ENCODE assay signal across 16 cellular contexts in the genomic region with DNA sequence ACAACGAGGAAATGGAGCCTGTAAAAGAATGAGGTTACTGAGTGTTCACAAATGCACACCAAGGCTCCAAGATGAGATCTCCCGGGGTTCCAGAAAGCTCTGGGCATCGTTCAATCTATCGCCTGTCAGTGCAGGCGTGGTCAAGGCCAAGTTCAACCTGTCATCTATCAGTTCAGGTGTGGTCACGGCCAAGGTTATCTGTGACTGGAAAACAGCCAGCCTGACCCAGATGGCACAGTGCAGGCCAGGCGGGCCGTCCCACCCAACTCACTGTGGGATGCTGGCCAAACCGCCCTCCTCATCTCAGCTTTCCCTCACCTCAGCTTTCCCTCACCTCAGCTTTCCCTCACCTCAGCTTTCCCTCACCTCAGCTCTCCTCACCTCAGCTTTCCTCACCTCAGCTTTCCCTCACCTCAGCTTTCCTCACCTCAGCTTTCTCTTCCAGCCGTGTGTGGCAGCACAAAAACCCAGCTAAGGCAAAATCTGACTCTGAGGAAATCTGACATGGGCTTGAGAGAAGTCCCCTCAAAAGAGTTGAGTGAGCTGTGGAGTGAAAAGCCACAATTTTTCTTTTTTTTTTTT. TPM values are rescaled to one million over a fixed set of nuclear protein-coding genes. Genes with fewer than 3 reads are reported as not detected.
DNase-seq lines count a peak whose midpoint lies in the region; ATAC-seq and TF ChIP-seq lines count a peak whose summit lies in the region.
"Had no signal": no experiment of that assay in that cellular context is flagged by ENCODE, and none has a peak within 500 bp of the region (broad histone marks: within the 10 kb centered on the region; RNA-seq: fewer than 3 reads in every experiment).

No MANE protein-coding gene starts in this region.

- H3K36me3 ChIP-seq in Panc1 (ENCODE audit: control insufficient read depth, insufficient read depth, low read length) = peaks cover 18% of the 10 kb centered on the region; the same call in 1 of the 2 replicates
- peaks cover 24 to 28% of the 10 kb centered on the region in 2 experiments for H3K36me3 ChIP-seq in trophoblast cell (ENCODE audit: control insufficient read depth in 1 of 2, insufficient read depth in 2 of 2, low read length in 2 of 2)
- H3K36me3 ChIP-seq in neuronal stem cell (replicated peaks in 1 of 2; ENCODE audit: control insufficient read depth in 2 of 2, insufficient read depth in 2 of 2, low read length in 2 of 2) = peaks cover 21 to 48% of the 10 kb centered on the region in 2 donors

- H3K79me2 ChIP-seq in trophoblast cell (ENCODE audit: control insufficient read depth, insufficient read depth, low read length, poor library complexity) = peaks cover 17% of the 10 kb centered on the region

- no peaks in the 10 kb centered on the region for H3K9me3 Mint-ChIP-seq in activated T-cell treated with anti-CD3 and anti-CD28 coated beads, Interleukin-2, amount 50 U/mL, for 4 hours
- H3K9me3 Mint-ChIP-seq in effector memory CD8-positive, alpha-beta T cell = no peaks in the 10 kb centered on the region

- peaks cover 4% of the 10 kb centered on the region for H3K36me3 Mint-ChIP-seq in activated T-cell treated with anti-CD3 and anti-CD28 coated beads, Interleukin-2, amount 50 U/mL, for 4 hours (ENCODE audit: insufficient read depth)
- peaks cover 54% of the 10 kb centered on the region for H3K36me3 Mint-ChIP-seq in effector memory CD8-positive, alpha-beta T cell (ENCODE audit: insufficient read depth)

- H4K91ac ChIP-seq in trophoblast cell (ENCODE audit: low read depth, low read length) (no peak overlapping the region), neuronal stem cell (ENCODE audit: low read depth, low read length, poor library complexity) (no peak overlapping the region)

- no peak overlapping the region for H2AFZ ChIP-seq in trophoblast cell (ENCODE audit: insufficient read depth, low read length, poor library complexity)
- no peak overlapping the region for H2AFZ ChIP-seq in neuronal stem cell (ENCODE audit: low read length)

- H3K9ac ChIP-seq in trophoblast cell (ENCODE audit: low read length) (no peak overlapping the region), neuronal stem cell (ENCODE audit: low read depth, low read length, poor library complexity) (no peak overlapping the region)

- H2BK120ac ChIP-seq in trophoblast cell (ENCODE audit: insufficient read depth, low read length, poor library complexity) = no peak overlapping the region
- no peak overlapping the region for H2BK120ac ChIP-seq in neuronal stem cell (ENCODE audit: low read depth, low read length)

- H2AK5ac ChIP-seq in trophoblast cell (ENCODE audit: low read length) (no peak overlapping the region), neuronal stem cell (ENCODE audit: low read depth, low read length) (no peak overlapping the region)

- no peak overlapping the region for H2BK15ac ChIP-seq in neuronal stem cell (ENCODE audit: low read length)

- peaks cover 25% of the 10 kb centered on the region for H3K4me1 Mint-ChIP-seq in activated T-cell treated with anti-CD3 and anti-CD28 coated beads, Interleukin-2, amount 50 U/mL, for 4 hours (ENCODE audit: low read depth)
- H3K4me1 Mint-ChIP-seq in effector memory CD8-positive, alpha-beta T cell (ENCODE audit: low read depth in 2 of 2) = peaks cover 20 to 26% of the 10 kb centered on the region in 2 donors

- WGBS in trophoblast cell (ENCODE audit: extremely low coverage, insufficient coverage, insufficient read length) = no CpG with 5 or more reads among the region's 10 CpGs
- no CpG with 5 or more reads among the region's 10 CpGs for WGBS in neuronal stem cell (ENCODE audit: extremely low coverage in 2 of 2, insufficient read length in 2 of 2, insufficient replicate concordance in 1 of 2), 2 donors

- H3K14ac ChIP-seq in trophoblast cell (ENCODE audit: low read length) = no peak overlapping the region
- no peak overlapping the region for H3K14ac ChIP-seq in neuronal stem cell (ENCODE audit: low read length)

- peak overlapping the region in 1 of 2 donors; percentile 92 for H3K27ac Mint-ChIP-seq in effector memory CD8-positive, alpha-beta T cell

- H3K18ac ChIP-seq in trophoblast cell (ENCODE audit: low read length) = no peak overlapping the region
- H3K18ac ChIP-seq in neuronal stem cell (ENCODE audit: low read length) = no peak overlapping the region

- H3K79me1 ChIP-seq in trophoblast cell (ENCODE audit: low read length) = peaks cover 6% of the 10 kb centered on the region
- H3K79me1 ChIP-seq in neuronal stem cell (ENCODE audit: low read depth, low read length) = peaks cover 38% of the 10 kb centered on the region

- DNase-seq in activated T-cell treated with anti-CD3 and anti-CD28 coated beads, Interleukin-2, amount 50 U/mL, for 4 hours = no peak
- DNase-seq in activated T-cell treated with anti-CD3 and anti-CD28 coated beads for 4 hours (no peak), Panc1 (ENCODE audit: low read depth, low spot score) (no peak), trophoblast cell (no peak), superior temporal gyrus (ENCODE audit: extremely low spot score) (no peak), RKO (ENCODE audit: low spot score) (no peak), neuronal stem cell (ENCODE audit: low spot score) (no peak)
- no peak for DNase-seq in effector memory CD8-positive, alpha-beta T cell
- DNase-seq: dorsolateral prefrontal cortex, Kasumi-1, kidney glomerular epithelial cell, NCI-H187 treated with DMSO at 0.1 percent for 48 hours, NCI-H510A, testis had no signal

- H3K4me1 ChIP-seq in Panc1 (ENCODE audit: control insufficient read depth, insufficient read depth, low read length) = no peaks in the 10 kb centered on the region
- H3K4me1 ChIP-seq in trophoblast cell (ENCODE audit: control insufficient read depth in 1 of 2, insufficient read depth in 2 of 2, low read length in 2 of 2) = peaks cover 12 to 13% of the 10 kb centered on the region in 2 experiments
- H3K4me1 ChIP-seq in neuronal stem cell (ENCODE audit: control insufficient read depth in 2 of 2, insufficient read depth in 1 of 2, low read depth in 1 of 2, low read length in 2 of 2) = peaks cover 4 to 8% of the 10 kb centered on the region in 2 donors

- CTCF ChIA-PET in Panc1 (lab: Charles Lee) = interaction anchor here (0.7 kb wide), 1 partner anchor 216 kb away, joined by 3 read pairs; no protein-coding TSS in a partner anchor

- H4K8ac ChIP-seq in trophoblast cell (ENCODE audit: low read depth, low read length) (no peak overlapping the region), neuronal stem cell (ENCODE audit: low read depth, low read length) (no peak overlapping the region)

- intact Hi-C loops in Panc1 (cut with micrococcal nuclease; ENCODE audit: unreplicated experiment) = no loop called here

- TF ChIP-seq CTCF in Panc1 (IDR thresholded peaks at IDR 0.05) = no peak

- H2BK12ac ChIP-seq in trophoblast cell (ENCODE audit: low read length) (no peak overlapping the region), neuronal stem cell (ENCODE audit: low read length) (no peak overlapping the region)

- H3K9me3 ChIP-seq in Panc1 (ENCODE audit: control insufficient read depth, insufficient read depth, low read depth, low read length) = no peaks in the 10 kb centered on the region
- no peaks in the 10 kb centered on the region for H3K9me3 ChIP-seq in trophoblast cell (ENCODE audit: insufficient read depth, low read depth, low read length)
- H3K9me3 ChIP-seq in neuronal stem cell (replicated peaks in 1 of 2; ENCODE audit: control insufficient read depth in 2 of 2, insufficient read depth in 1 of 2, low read depth in 1 of 2, low read length in 2 of 2) = no peaks in the 10 kb centered on the region
- H3K9me3 ChIP-seq: SJSA1, testis had no signal

- POLR2A ChIA-PET in Panc1 (lab: Charles Lee) = no interaction called here

- ATAC-seq in activated T-cell treated with anti-CD3 and anti-CD28 coated beads, Interleukin-2, amount 50 U/mL, for 4 hours = no peak
- no peak for ATAC-seq in Panc1
- no peak for ATAC-seq in effector memory CD8-positive, alpha-beta T cell (replicated peaks)

- in situ Hi-C loops in Panc1 (cut with HindIII; ENCODE audit: low pct_unique_long_range_greater_than_20kb, low sequenced_read_pairs) = no loop called here

- H3K4ac ChIP-seq in trophoblast cell (ENCODE audit: low read depth, low read length) (peak overlapping the region; percentile 0), neuronal stem cell (ENCODE audit: low read length) (no peak overlapping the region)

- H2BK5ac ChIP-seq in trophoblast cell (ENCODE audit: low read depth, low read length, poor library complexity) = no peak overlapping the region
- H2BK5ac ChIP-seq in neuronal stem cell (ENCODE audit: low read length) = no peak overlapping the region

- BruUV-seq in Panc1 (replicated peaks; lab: Mats Ljungman, UMichigan) = TSS peak; percentile 69

- H3K4me2 ChIP-seq in trophoblast cell (ENCODE audit: low read length) (no peak overlapping the region), neuronal stem cell (ENCODE audit: insufficient read depth, low read length, poor library complexity, severe bottlenecking) (no peak overlapping the region)

- H3K27ac ChIP-seq in Panc1 (ENCODE audit: low read length) (no peak overlapping the region), trophoblast cell (ENCODE audit: low read depth, low read length) (no peak overlapping the region), neuronal stem cell (replicated peaks; ENCODE audit: low read length) (no peak overlapping the region)
- H3K27ac ChIP-seq: dorsolateral prefrontal cortex, SJSA1, testis had no signal

- H3K4me3 ChIP-seq in Panc1 (ENCODE audit: low read depth in 2 of 2, low read length in 2 of 2) (no peak overlapping the region), trophoblast cell (ENCODE audit: low read depth, low read length) (peak overlapping the region; percentile 39), neuronal stem cell (ENCODE audit: low read length in 2 of 2) (peak overlapping the region in 1 of 2 donors; percentile 6)
- H3K4me3 ChIP-seq: dorsolateral prefrontal cortex, SJSA1, testis had no signal

- no peak overlapping the region for H4K12ac ChIP-seq in trophoblast cell (ENCODE audit: low read depth, low read length)

- peak overlapping the region; percentile 92 for H3K4me3 Mint-ChIP-seq in activated T-cell treated with anti-CD3 and anti-CD28 coated beads, Interleukin-2, amount 50 U/mL, for 4 hours
- H3K4me3 Mint-ChIP-seq in effector memory CD8-positive, alpha-beta T cell = peak overlapping the region; percentile 81 to 88

- H3K27me3 Mint-ChIP-seq in activated T-cell treated with anti-CD3 and anti-CD28 coated beads, Interleukin-2, amount 50 U/mL, for 4 hours (ENCODE audit: low read depth) = no peaks in the 10 kb centered on the region
- no peaks in the 10 kb centered on the region for H3K27me3 Mint-ChIP-seq in effector memory CD8-positive, alpha-beta T cell

- no peaks in the 10 kb centered on the region for H3K27me3 ChIP-seq in Panc1 (ENCODE audit: control insufficient read depth, insufficient read depth, low read length)
- no peaks in the 10 kb centered on the region for H3K27me3 ChIP-seq in trophoblast cell (ENCODE audit: insufficient read depth, low read length)
- H3K27me3 ChIP-seq in neuronal stem cell (ENCODE audit: control insufficient read depth in 3 of 3, insufficient read depth in 3 of 3, low read depth in 1 of 3, low read length in 3 of 3) = no peaks in the 10 kb centered on the region
- H3K27me3 ChIP-seq: dorsolateral prefrontal cortex, SJSA1, testis had no signal

- H3K23ac ChIP-seq in trophoblast cell (ENCODE audit: low read length) = no peak overlapping the region
- no peak overlapping the region for H3K23ac ChIP-seq in neuronal stem cell (ENCODE audit: low read depth, low read length, poor library complexity)

RNA-seq across cellular contexts. Expression of a gene that starts 2.4 kb away (rescaled TPM):
- 100 to 1,000 TPM; 108 to 111 (median 108) TPM for total RNA-seq in activated T-cell treated with anti-CD3 and anti-CD28 coated beads, Interleukin-2, amount 50 U/mL, for 4 hours
- 98.0 TPM for total RNA-seq in Panc1 (2021; ENCODE audit: unreplicated experiment)
- 121 TPM for polyA plus RNA-seq in Panc1 (2012; ENCODE audit: insufficient read length)
- 48.1 and 51.0 TPM in 2 replicates for polyA plus RNA-seq in trophoblast cell (2013)
- polyA plus RNA-seq in neuronal stem cell (2013, experiment 1 of 2) = 44.9 TPM
- 44.1 TPM for polyA plus RNA-seq in neuronal stem cell (2013, experiment 2 of 2)

RNA-seq across cellular contexts. Expression of a gene that starts 2.5 kb away (rescaled TPM):
- total RNA-seq in activated T-cell treated with anti-CD3 and anti-CD28 coated beads, Interleukin-2, amount 50 U/mL, for 4 hours = 10 to 100 TPM in 1 of 3 donors, 1 to 10 TPM in 2; 7.5 to 11.8 (median 8.0) TPM
- 18.3 TPM for total RNA-seq in Panc1 (2021; ENCODE audit: unreplicated experiment)
- 12.4 TPM for polyA plus RNA-seq in Panc1 (2012; ENCODE audit: insufficient read length)
- polyA plus RNA-seq in trophoblast cell (2013) = 11.1 and 11.9 TPM in 2 replicates
- polyA plus RNA-seq in neuronal stem cell (2013, experiment 1 of 2) = 28.9 TPM
- 29.1 TPM for polyA plus RNA-seq in neuronal stem cell (2013, experiment 2 of 2)

RNA-seq across cellular contexts. Expression of a gene that starts 31.3 kb away (rescaled TPM):
- 10 to 100 TPM; 76.3 to 82.5 (median 81.9) TPM for total RNA-seq in activated T-cell treated with anti-CD3 and anti-CD28 coated beads, Interleukin-2, amount 50 U/mL, for 4 hours
- total RNA-seq in Panc1 (2021; ENCODE audit: unreplicated experiment) = 52.6 TPM
- polyA plus RNA-seq in Panc1 (2012; ENCODE audit: insufficient read length) = 54.0 TPM
- 30.9 and 32.0 TPM in 2 replicates for polyA plus RNA-seq in trophoblast cell (2013)
- polyA plus RNA-seq in neuronal stem cell (2013, experiment 1 of 2) = 59.5 TPM
- polyA plus RNA-seq in neuronal stem cell (2013, experiment 2 of 2) = 57.9 TPM

RNA-seq across cellular contexts. Expression of a gene that starts 41.7 kb away (rescaled TPM):
- not detected for total RNA-seq in activated T-cell treated with anti-CD3 and anti-CD28 coated beads, Interleukin-2, amount 50 U/mL, for 4 hours
- total RNA-seq in Panc1 (2021; ENCODE audit: unreplicated experiment) = 0.18 TPM
- polyA plus RNA-seq in Panc1 (2012; ENCODE audit: insufficient read length) = 0.78 TPM
- 0.04 TPM in 1 of 2 replicates, not detected in the other for polyA plus RNA-seq in trophoblast cell (2013)
- 1.1 TPM for polyA plus RNA-seq in neuronal stem cell (2013, experiment 1 of 2)
- 0.79 TPM for polyA plus RNA-seq in neuronal stem cell (2013, experiment 2 of 2)
- polyA plus RNA-seq: fibroblast of lung had no signal

RNA-seq across cellular contexts. Expression of a gene that starts 46.4 kb away (rescaled TPM):
- total RNA-seq in activated T-cell treated with anti-CD3 and anti-CD28 coated beads, Interleukin-2, amount 50 U/mL, for 4 hours = 10 to 100 TPM; 13.6 to 16.4 (median 14.3) TPM
- total RNA-seq in Panc1 (2021; ENCODE audit: unreplicated experiment) = 12.7 TPM
- polyA plus RNA-seq in Panc1 (2012; ENCODE audit: insufficient read length) = 16.0 TPM
- 7.8 and 8.1 TPM in 2 replicates for polyA plus RNA-seq in trophoblast cell (2013)
- polyA plus RNA-seq in neuronal stem cell (2013, experiment 1 of 2) = 5.0 TPM
- 5.5 TPM for polyA plus RNA-seq in neuronal stem cell (2013, experiment 2 of 2)
